ENCODE assay signal across 22 cellular contexts in genomic region chr2:11891028-11891427, GRCh38.
"Had no signal": no experiment of that assay in that cellular context is flagged by ENCODE, and none has a peak within 500 bp of the region (broad histone marks: within the 10 kb centered on the region; RNA-seq: fewer than 3 reads in every experiment).

No MANE protein-coding gene starts in this region.

- DNase-seq: esophagus squamous epithelium; foreskin fibroblast; glutamatergic neuron; kidney; left cardiac atrium; left ventricle myocardium inferior; lower lobe of right lung; mesenchymal stem cell; midbrain; nephron progenitor cell; psoas muscle; retina; right lobe of liver; stimulated activated CD4-positive, alpha-beta T cell treated with anti-CD3 and anti-CD28 coated beads, Interleukin-4, amount 100 ng/mL, for 1 hour; stimulated activated CD8-positive, alpha-beta memory T cell treated with anti-CD3 and anti-CD28 coated beads, Interleukin-4, amount 100 ng/mL, for 48 hours; stimulated activated naive CD8-positive, alpha-beta T cell treated with anti-CD3 and anti-CD28 coated beads, Interleukin-15, Interleukin-2, amounts not matched to agents 100 U/mL and 50 U/mL, for 24 hours; thyroid gland; upper lobe of left lung; uterus had no signal

- H3K27ac Mint-ChIP-seq: dendritic cell treated with granulocyte-macrophage colony-stimulating factor and Interleukin-4, amounts not matched to agents 40 ng/mL and 50 ng/mL, for 4 days; nephron progenitor cell; stimulated activated effector memory CD8-positive, alpha-beta T cell treated with anti-CD3 and anti-CD28 coated beads, Interleukin-12 subunit alpha, Interleukin-12 subunit beta, amount 100 ng/mL, for 72 hours had no signal

- H3K4me1 Mint-ChIP-seq: nephron progenitor cell; stimulated activated effector memory CD8-positive, alpha-beta T cell treated with anti-CD3 and anti-CD28 coated beads, Interleukin-12 subunit alpha, Interleukin-12 subunit beta, amount 100 ng/mL, for 72 hours had no signal

- H3K36me3 Mint-ChIP-seq: stimulated activated effector memory CD8-positive, alpha-beta T cell treated with anti-CD3 and anti-CD28 coated beads, Interleukin-12 subunit alpha, Interleukin-12 subunit beta, amount 100 ng/mL, for 72 hours had no signal

- H3K4me3 Mint-ChIP-seq: dendritic cell treated with granulocyte-macrophage colony-stimulating factor and Interleukin-4, amounts not matched to agents 40 ng/mL and 50 ng/mL, for 4 days; nephron progenitor cell; stimulated activated effector memory CD8-positive, alpha-beta T cell treated with anti-CD3 and anti-CD28 coated beads, Interleukin-12 subunit alpha, Interleukin-12 subunit beta, amount 100 ng/mL, for 72 hours had no signal

- ATAC-seq: gastroesophageal sphincter; lower lobe of right lung; psoas muscle; right lobe of liver; stimulated activated effector memory CD8-positive, alpha-beta T cell treated with anti-CD3 and anti-CD28 coated beads, Interleukin-12 subunit alpha, Interleukin-12 subunit beta, amount 100 ng/mL, for 72 hours; stimulated activated naive CD8-positive, alpha-beta T cell treated with anti-CD3 and anti-CD28 coated beads, Interleukin-15, Interleukin-2, amounts not matched to agents 100 U/mL and 50 U/mL, for 24 hours had no signal
